ENCODE assay signal across 1 cellular context in genomic region chr7:74226633-74227032, GRCh38.
TF ChIP-seq lines count a peak whose summit lies in the region.

No MANE protein-coding gene starts in this region.

TF ChIP-seq in GM23338, 12 proteins besides CTCF, POLR2A, EP300 and RAD21 (continued from another document):
- TF ChIP-seq, protein P1, sequence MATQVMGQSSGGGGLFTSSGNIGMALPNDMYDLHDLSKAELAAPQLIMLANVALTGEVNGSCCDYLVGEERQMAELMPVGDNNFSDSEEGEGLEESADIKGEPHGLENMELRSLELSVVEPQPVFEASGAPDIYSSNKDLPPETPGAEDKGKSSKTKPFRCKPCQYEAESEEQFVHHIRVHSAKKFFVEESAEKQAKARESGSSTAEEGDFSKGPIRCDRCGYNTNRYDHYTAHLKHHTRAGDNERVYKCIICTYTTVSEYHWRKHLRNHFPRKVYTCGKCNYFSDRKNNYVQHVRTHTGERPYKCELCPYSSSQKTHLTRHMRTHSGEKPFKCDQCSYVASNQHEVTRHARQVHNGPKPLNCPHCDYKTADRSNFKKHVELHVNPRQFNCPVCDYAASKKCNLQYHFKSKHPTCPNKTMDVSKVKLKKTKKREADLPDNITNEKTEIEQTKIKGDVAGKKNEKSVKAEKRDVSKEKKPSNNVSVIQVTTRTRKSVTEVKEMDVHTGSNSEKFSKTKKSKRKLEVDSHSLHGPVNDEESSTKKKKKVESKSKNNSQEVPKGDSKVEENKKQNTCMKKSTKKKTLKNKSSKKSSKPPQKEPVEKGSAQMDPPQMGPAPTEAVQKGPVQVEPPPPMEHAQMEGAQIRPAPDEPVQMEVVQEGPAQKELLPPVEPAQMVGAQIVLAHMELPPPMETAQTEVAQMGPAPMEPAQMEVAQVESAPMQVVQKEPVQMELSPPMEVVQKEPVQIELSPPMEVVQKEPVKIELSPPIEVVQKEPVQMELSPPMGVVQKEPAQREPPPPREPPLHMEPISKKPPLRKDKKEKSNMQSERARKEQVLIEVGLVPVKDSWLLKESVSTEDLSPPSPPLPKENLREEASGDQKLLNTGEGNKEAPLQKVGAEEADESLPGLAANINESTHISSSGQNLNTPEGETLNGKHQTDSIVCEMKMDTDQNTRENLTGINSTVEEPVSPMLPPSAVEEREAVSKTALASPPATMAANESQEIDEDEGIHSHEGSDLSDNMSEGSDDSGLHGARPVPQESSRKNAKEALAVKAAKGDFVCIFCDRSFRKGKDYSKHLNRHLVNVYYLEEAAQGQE (IDR thresholded peaks at IDR 0.05; ENCODE audit: unreplicated experiment): no peak
- no peak for TF ChIP-seq EZH2phosphoT487 (IDR thresholded peaks at IDR 0.05; ENCODE audit: unreplicated experiment)
- no peak for TF ChIP-seq NANOG (IDR thresholded peaks at IDR 0.05; ENCODE audit: borderline replicate concordance)
